In genomic region chr6:36676142-36677058, GRCh38 we compare ENCODE assay signal across 8 cellular contexts. TPM values are rescaled to one million over a fixed set of nuclear protein-coding genes. Genes with fewer than 3 reads are reported as not detected.
DNase-seq lines count a peak whose midpoint lies in the region; ATAC-seq and TF ChIP-seq lines count a peak whose summit lies in the region.

No MANE protein-coding gene starts in this region.

- peaks cover 0 to 31% of the 10 kb centered on the region in 2 donors for H3K4me1 ChIP-seq in adrenal gland (replicated peaks in 1 of 2)

- no peak for TF ChIP-seq CTCF in BJ (IDR thresholded peaks at IDR 0.05; ENCODE audit: insufficient read depth, low read depth, low read length)
- TF ChIP-seq CTCF in HFF-Myc (IDR thresholded peaks at IDR 0.05; ENCODE audit: low read depth, low read length, missing control alignments) = no peak
- TF ChIP-seq CTCF in adrenal gland (IDR thresholded peaks at IDR 0.05) = no peak

- H3K9me3 ChIP-seq in adrenal gland (replicated peaks in 1 of 3) = no peaks in the 10 kb centered on the region

- ATAC-seq in HG02571 (IDR thresholded peaks at IDR 0.05; ENCODE audit: unreplicated experiment) (no peak), GM18498 (IDR thresholded peaks at IDR 0.05; ENCODE audit: unreplicated experiment) (no peak)

- DNase-seq in BJ (ENCODE audit: low read depth) = no peak
- no peak for DNase-seq in HFF-Myc (ENCODE audit: extremely low read depth, low read depth)
- no peak for DNase-seq in adrenal gland
- peak; percentile 77 for DNase-seq in mesenteric fat pad (ENCODE audit: low spot score)
- no peak for DNase-seq in cortex of kidney (lab: John Stamatoyannopoulos, UW)
- no peak for DNase-seq in COLO829 (ENCODE audit: low spot score)

- H3K36me3 ChIP-seq in BJ (ENCODE audit: control insufficient read depth, insufficient read depth, low read length) (peaks cover 2% of the 10 kb centered on the region), adrenal gland (replicated peaks in 1 of 2) (no peaks in the 10 kb centered on the region)

- H3K27me3 ChIP-seq in BJ (ENCODE audit: control insufficient read depth, insufficient read depth, low read length) (no peaks in the 10 kb centered on the region), adrenal gland (no peaks in the 10 kb centered on the region)

- intact Hi-C loops in adrenal gland (cut with DNase I) = loop anchor here in 1 of 2 donors (5.0 kb wide), 1 partner anchor 49 kb away; no protein-coding TSS in a partner anchor

- no peak for TF ChIP-seq POLR2A in adrenal gland (IDR thresholded peaks at IDR 0.05)

- H3K27ac ChIP-seq in adrenal gland = peak overlapping the region in 3 of 5 donors; percentile 95 to 98 (median 96)

- CTCF ChIA-PET in BJ (lab: Yijun Ruan, JAX) = interaction anchor here (0.7 to 2.9 kb wide), 5 partner anchors 10 to 154 kb away, joined by 3 to 18 read pairs (median 3); no protein-coding TSS in a partner anchor

- 66 to 80% (median 73%) methylated on average over 3 to 4 of the region's 4 CpGs for WGBS in adrenal gland, 4 donors

- POLR2A ChIA-PET in BJ (lab: Charles Lee) = interaction anchor here (0.6 to 3.2 kb wide), 3 partner anchors 9 to 460 kb away, joined by 3 to 28 read pairs (median 4); no protein-coding TSS in a partner anchor

- peak overlapping the region; percentile 9; the same call in 1 of the 2 replicates for H3K4me3 ChIP-seq in BJ (ENCODE audit: low read depth, low read length)
- peak overlapping the region; percentile 61 for H3K4me3 ChIP-seq in HFF-Myc (replicated peaks; ENCODE audit: low read depth, low read length)
- no peak overlapping the region for H3K4me3 ChIP-seq in adrenal gland

RNA-seq across cellular contexts. Expression of gene CDKN1A, which starts 2.1 kb away (rescaled TPM):
- polyA plus RNA-seq in BJ (2011; rRNA removed) (698 and 820 TPM in 2 replicates), adrenal gland (10 to 100 TPM; 18.8 to 45.1 (median 25.2) TPM)
- polyA minus RNA-seq in BJ (2011; rRNA and poly(A)+ RNA removed) = 221 and 352 TPM in 2 replicates
- total RNA-seq in adrenal gland (100 to 1,000 TPM in 2 of 8 donors, 10 to 100 TPM in 6; 44.7 to 154 (median 79.9) TPM), mesenteric fat pad (245 TPM)

RNA-seq across cellular contexts. Expression of gene RAB44, which starts 21.2 kb away (rescaled TPM):
- 0.02 and 0.04 TPM in 2 replicates for polyA plus RNA-seq in BJ (2011; rRNA removed)
- not detected in 2 replicates for polyA minus RNA-seq in BJ (2011; rRNA and poly(A)+ RNA removed)
- not detected for total RNA-seq in adrenal gland
- polyA plus RNA-seq in adrenal gland = under 1 TPM in 2 of 3 donors, not detected in 1; 0.03 to 0.16 TPM
- 0.35 TPM for total RNA-seq in mesenteric fat pad

Comparison
In these comparisons a context has a peak if more than half of its experiments do, and no peak if none do; other contexts are left out.
1. H3K4me3 ChIP-seq: peak in BJ (single experiment) and HFF-Myc (single experiment); none in adrenal gland (0 of 4).